Comparison of ENCODE assay signal across 1 cellular context in the genomic region with DNA sequence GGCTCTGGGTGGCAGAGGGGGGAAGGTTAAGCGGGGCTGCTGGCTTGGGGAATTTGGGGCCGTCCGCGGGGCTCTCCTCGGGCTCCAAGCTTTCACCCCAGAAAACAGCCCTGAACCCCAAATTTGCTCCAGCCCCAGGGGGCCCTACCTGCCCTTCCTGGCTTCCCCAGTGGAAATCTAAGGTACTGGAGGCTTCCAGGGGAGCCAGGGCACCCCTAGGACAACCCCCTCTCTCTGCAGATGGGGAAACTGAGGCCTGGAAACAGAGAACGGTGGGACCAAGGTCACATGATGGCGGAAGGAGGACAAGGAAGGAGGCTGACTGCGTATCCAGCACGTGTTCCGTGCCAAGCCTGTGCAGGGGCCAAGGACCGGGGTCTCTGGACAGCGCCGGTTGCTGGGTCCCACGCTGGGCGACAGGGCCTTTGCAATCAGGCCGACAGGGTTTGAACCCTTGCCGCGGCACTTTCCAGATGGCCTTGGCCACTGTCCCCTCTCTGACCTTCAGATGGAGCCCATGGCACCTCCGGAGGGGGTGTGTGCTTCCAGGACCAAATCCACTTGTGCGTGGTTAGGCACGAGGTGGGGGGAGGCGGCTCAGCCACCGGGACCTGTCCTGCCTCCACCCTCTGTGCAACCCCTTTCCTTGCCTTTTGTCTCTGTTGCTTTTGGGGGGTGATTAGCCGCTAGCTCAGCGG.
TF ChIP-seq lines count a peak whose summit lies in the region.

No MANE protein-coding gene starts in this region.

TF ChIP-seq in H1, 55 proteins besides CTCF, POLR2A, EP300 and RAD21:
- TF ChIP-seq, protein P1, sequence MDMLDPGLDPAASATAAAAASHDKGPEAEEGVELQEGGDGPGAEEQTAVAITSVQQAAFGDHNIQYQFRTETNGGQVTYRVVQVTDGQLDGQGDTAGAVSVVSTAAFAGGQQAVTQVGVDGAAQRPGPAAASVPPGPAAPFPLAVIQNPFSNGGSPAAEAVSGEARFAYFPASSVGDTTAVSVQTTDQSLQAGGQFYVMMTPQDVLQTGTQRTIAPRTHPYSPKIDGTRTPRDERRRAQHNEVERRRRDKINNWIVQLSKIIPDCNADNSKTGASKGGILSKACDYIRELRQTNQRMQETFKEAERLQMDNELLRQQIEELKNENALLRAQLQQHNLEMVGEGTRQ (IDR thresholded peaks at IDR 0.05; ENCODE audit: low read length) = peak; percentile 49; the same call in 1 of the 2 replicates
- TF ChIP-seq EZH2 (IDR thresholded peaks at IDR 0.05; ENCODE audit: low read depth, low read length, severe bottlenecking) = peak; percentile 41
- TF ChIP-seq SUZ12 (IDR thresholded peaks at IDR 0.05; ENCODE audit: low read length) = peak; percentile 70
- no peak for TF ChIP-seq HDAC2 (IDR thresholded peaks at IDR 0.05; ENCODE audit: borderline replicate concordance in 1 of 2, low read depth in 2 of 2, low read length in 2 of 2)
- TF ChIP-seq, protein P2, sequence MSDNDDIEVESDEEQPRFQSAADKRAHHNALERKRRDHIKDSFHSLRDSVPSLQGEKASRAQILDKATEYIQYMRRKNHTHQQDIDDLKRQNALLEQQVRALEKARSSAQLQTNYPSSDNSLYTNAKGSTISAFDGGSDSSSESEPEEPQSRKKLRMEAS (IDR thresholded peaks at IDR 0.05) = peak; percentile 79
